8 cellular contexts compared by ENCODE assay signal in genomic region chr7:100345288-100345672, GRCh38. TPM values are rescaled to one million over a fixed set of nuclear protein-coding genes. Genes with fewer than 3 reads are reported as not detected.
DNase-seq lines count a peak whose midpoint lies in the region; ATAC-seq, FAIRE-seq and TF ChIP-seq lines count a peak whose summit lies in the region.
"Not testable (repeated sequence)": the region's sequence is repeated elsewhere in the genome, so short reads cannot be mapped to it uniquely, and the experiment has no call there.

No MANE protein-coding gene starts in this region.

- not testable (repeated sequence) for H3K23ac ChIP-seq in H1 (ENCODE audit: insufficient read length)

- H3K4me1 Mint-ChIP-seq in stimulated activated effector memory CD8-positive, alpha-beta T cell treated with anti-CD3 and anti-CD28 coated beads, Interleukin-12 subunit alpha, Interleukin-12 subunit beta, amount 100 ng/mL, for 72 hours = peaks cover 35% of the 10 kb centered on the region

- not testable (repeated sequence) for H2BK5ac ChIP-seq in H1 (ENCODE audit: low read depth, low read length)

- not testable (repeated sequence) for H3K14ac ChIP-seq in H1 (ENCODE audit: insufficient read length)

- H4K5ac ChIP-seq in H1 (ENCODE audit: insufficient read length, low read depth, low read length) = not testable (repeated sequence)

- not testable (repeated sequence) for H3K9me2 ChIP-seq in PC-9 (ENCODE audit: insufficient read depth)

- WGBS in H1 (ENCODE audit: extremely low coverage in 1 of 2, insufficient coverage in 1 of 2, insufficient read length in 1 of 2, insufficient replicate concordance in 2 of 2, low coverage in 1 of 2, low lambda C conversion rate in 2 of 2, missing lambda C conversion rate in 1 of 2), 2 experiments = 15% methylated on average over 3 of the region's 5 CpGs; no CpG with 5 or more reads in 1 of the 2 experiments

- H3K4me2 ChIP-seq in PC-9; H1 (ENCODE audit: insufficient read depth in 1 of 2, low read depth in 2 of 2, low read length in 2 of 2): not testable (repeated sequence)

- DNase-seq in DMS79 (lab: John Stamatoyannopoulos, UW) (peak; percentile 1), PC-9 (peak in 1 of 2 experiments; percentile 84), H1 (ENCODE audit: low read depth in 1 of 2, low spot score in 2 of 2) (peak in 1 of 2 experiments; percentile 87), myocyte (ENCODE audit: low read depth) (peak; percentile 61)
- peak; percentile 65 for DNase-seq in activated CD8-positive, alpha-beta memory T cell treated with anti-CD3 and anti-CD28 coated beads, Interleukin-2, amount 50 U/mL, for 4 hours
- DNase-seq in stimulated activated effector memory CD8-positive, alpha-beta T cell treated with anti-CD3 and anti-CD28 coated beads, Interleukin-12 subunit alpha, Interleukin-12 subunit beta, amount 100 ng/mL, for 72 hours (ENCODE audit: low spot score in 2 of 2) = peak in 1 of 2 donors; percentile 80

- H3K4me1 ChIP-seq in PC-9 (replicated peaks; ENCODE audit: insufficient read depth) = peaks cover 37% of the 10 kb centered on the region
- not testable (repeated sequence) for H3K4me1 ChIP-seq in H1 (replicated peaks in 1 of 4; ENCODE audit: control insufficient read depth in 3 of 4, insufficient read depth in 4 of 4, low read length in 3 of 4)

- not testable (repeated sequence) for H4K8ac ChIP-seq in H1 (ENCODE audit: extremely low read depth, insufficient read depth, low read length)

- TF ChIP-seq POLR2A in H1 (IDR thresholded peaks at IDR 0.05; ENCODE audit: control extremely low read depth in 1 of 2, low read depth in 2 of 2, low read length in 2 of 2) = not testable (repeated sequence)

- POLR2A ChIA-PET in PC-9 (lab: Charles Lee; ENCODE audit: unreplicated experiment) = not testable (repeated sequence)
- POLR2A ChIA-PET in H1 (lab: Charles Lee; ENCODE audit: partially characterized antibody) = interaction anchor here (1.0 to 1.9 kb wide), 5 partner anchors 37 to 263 kb away, joined by 3 to 6 read pairs (median 3); partner anchors contain the start of gene MEPCE

- not testable (repeated sequence) for H3K9ac ChIP-seq in H1 (replicated peaks in 1 of 4; ENCODE audit: extremely low read depth in 1 of 4, low read depth in 3 of 4, low read length in 3 of 4)

- not testable (repeated sequence) for BruUV-seq in PC-9 (replicated peaks; lab: Mats Ljungman, UMichigan)

- H3K23me2 ChIP-seq in H1 (ENCODE audit: low read depth, low read length) = not testable (repeated sequence)

- H3K4ac ChIP-seq in H1 (replicated peaks; ENCODE audit: insufficient read length, low read depth, low read length) = not testable (repeated sequence)

- H3K18ac ChIP-seq in H1 (ENCODE audit: extremely low read depth, low read length) = not testable (repeated sequence)

- H2BK12ac ChIP-seq in H1 (ENCODE audit: low read depth, low read length) = not testable (repeated sequence)

- peaks cover 100% of the 10 kb centered on the region for H3K36me3 Mint-ChIP-seq in stimulated activated effector memory CD8-positive, alpha-beta T cell treated with anti-CD3 and anti-CD28 coated beads, Interleukin-12 subunit alpha, Interleukin-12 subunit beta, amount 100 ng/mL, for 72 hours

- not testable (repeated sequence) for H3K79me1 ChIP-seq in H1 (ENCODE audit: low read depth, low read length)

- not testable (repeated sequence) for H3K27ac ChIP-seq in PC-9; H1 (ENCODE audit: low read depth, low read length)

- ATAC-seq in GM21576 (IDR thresholded peaks at IDR 0.05; ENCODE audit: unreplicated experiment) = peak; percentile 27
- peak; percentile 64 for ATAC-seq in stimulated activated effector memory CD8-positive, alpha-beta T cell treated with anti-CD3 and anti-CD28 coated beads, Interleukin-12 subunit alpha, Interleukin-12 subunit beta, amount 100 ng/mL, for 72 hours

- CTCF ChIA-PET in PC-9 (lab: Charles Lee) = not testable (repeated sequence)
- CTCF ChIA-PET in H1 (lab: Charles Lee; ENCODE audit: partially characterized antibody) = interaction anchor here (0.6 to 3.6 kb wide), 13 partner anchors 8 to 212 kb away, joined by 3 to 27 read pairs (median 4); no protein-coding TSS in a partner anchor

- not testable (repeated sequence) for H3K56ac ChIP-seq in H1 (replicated peaks; ENCODE audit: insufficient read length, low read depth, low read length)

- not testable (repeated sequence) for H2BK120ac ChIP-seq in H1 (replicated peaks; ENCODE audit: low read depth, low read length)

- TF ChIP-seq CTCF in PC-9 (conservative IDR thresholded peaks at IDR 0.05) = peak; percentile 61
- peak; percentile 22 to 43 (median 35); a peak in 3 of 4 replicates for TF ChIP-seq CTCF in H1 (IDR thresholded peaks at IDR 0.05; ENCODE audit: control extremely low read depth in 1 of 3, insufficient read depth in 1 of 3, low read depth in 1 of 3, low read length in 3 of 3)

- peaks cover 39% of the 10 kb centered on the region for H3K36me3 ChIP-seq in PC-9 (ENCODE audit: low read depth)
- peaks cover 14 to 50% (median 38%) of the 10 kb centered on the region in 4 experiments for H3K36me3 ChIP-seq in H1 (ENCODE audit: control insufficient read depth in 2 of 4, insufficient read depth in 4 of 4, low read length in 3 of 4)

- H3K79me2 ChIP-seq in PC-9 (ENCODE audit: low read depth) = peaks cover 47% of the 10 kb centered on the region
- H3K79me2 ChIP-seq in H1 (ENCODE audit: control insufficient read depth in 1 of 2, insufficient read depth in 2 of 2, low read length in 2 of 2) = not testable (repeated sequence)

- TF ChIP-seq EP300 in Ishikawa (IDR thresholded peaks at IDR 0.05; ENCODE audit: borderline replicate concordance); H1 (IDR thresholded peaks at IDR 0.05; ENCODE audit: borderline replicate concordance in 1 of 2, low read depth in 2 of 2, low read length in 2 of 2): not testable (repeated sequence)

- not testable (repeated sequence) for H2AK5ac ChIP-seq in H1 (ENCODE audit: low read depth, low read length)

- not testable (repeated sequence) for H3K9me3 ChIP-seq in PC-9 (ENCODE audit: insufficient read depth, low read depth); H1 (ENCODE audit: insufficient read depth in 2 of 2, low read depth in 1 of 2, low read length in 1 of 2)

- H2AFZ ChIP-seq in PC-9; H1 (ENCODE audit: low read length): not testable (repeated sequence)

- TF ChIP-seq RAD21 in Ishikawa (IDR thresholded peaks at IDR 0.05; ENCODE audit: low read depth) (peak; percentile 50), H1 (IDR thresholded peaks at IDR 0.05 in 1 of 2, conservative IDR thresholded peaks at IDR 0.05 in 1 of 2; ENCODE audit: low read depth in 2 of 2, low read length in 2 of 2) (peak; percentile 23; a peak in 3 of 4 replicates)

- not testable (repeated sequence) for H3K4me3 ChIP-seq in PC-9; H1 (ENCODE audit: extremely low read depth in 1 of 4, insufficient read depth in 2 of 4, low read depth in 3 of 4, low read length in 4 of 4)

- H3K27me3 ChIP-seq in PC-9 (ENCODE audit: insufficient read depth, low read depth); H1 (replicated peaks in 1 of 4; ENCODE audit: control insufficient read depth in 3 of 4, extremely low read depth in 1 of 4, insufficient read depth in 3 of 4, low read length in 3 of 4): not testable (repeated sequence)

- H3K4me3 Mint-ChIP-seq in stimulated activated effector memory CD8-positive, alpha-beta T cell treated with anti-CD3 and anti-CD28 coated beads, Interleukin-12 subunit alpha, Interleukin-12 subunit beta, amount 100 ng/mL, for 72 hours = peak overlapping the region; percentile 71

- H4K20me1 ChIP-seq in PC-9 (ENCODE audit: insufficient read depth) = peaks cover 65% of the 10 kb centered on the region
- not testable (repeated sequence) for H4K20me1 ChIP-seq in H1 (replicated peaks in 1 of 2; ENCODE audit: control insufficient read depth in 1 of 2, insufficient read depth in 2 of 2, low read length in 2 of 2)

- H3F3A ChIP-seq in PC-9 (ENCODE audit: insufficient read depth, low read depth) = peaks cover 70% of the 10 kb centered on the region

- intact Hi-C loops in PC-9 (cut with micrococcal nuclease; ENCODE audit: unreplicated experiment) = not testable (repeated sequence)

- not testable (repeated sequence) for H2BK15ac ChIP-seq in H1 (ENCODE audit: low read length)

- H3K9me3 Mint-ChIP-seq in stimulated activated effector memory CD8-positive, alpha-beta T cell treated with anti-CD3 and anti-CD28 coated beads, Interleukin-12 subunit alpha, Interleukin-12 subunit beta, amount 100 ng/mL, for 72 hours = not testable (repeated sequence)

- peak overlapping the region; percentile 95 for H3K27ac Mint-ChIP-seq in stimulated activated effector memory CD8-positive, alpha-beta T cell treated with anti-CD3 and anti-CD28 coated beads, Interleukin-12 subunit alpha, Interleukin-12 subunit beta, amount 100 ng/mL, for 72 hours

- not testable (repeated sequence) for H4K91ac ChIP-seq in H1 (replicated peaks; ENCODE audit: insufficient read length, low read length)

- not testable (repeated sequence) for FAIRE-seq in H1 (lab: Jason Lieb, UNC)

- not testable (repeated sequence) for H2BK20ac ChIP-seq in H1 (ENCODE audit: low read length)

RNA-seq across cellular contexts. Expression of gene PILRB, which starts 12.6 kb away (rescaled TPM):
- total RNA-seq in PC-9 (2021) (119 and 121 TPM in 2 replicates), myocyte (10.7 and 11.0 TPM in 2 replicates)
- total RNA-seq in H1 (2021; fragmentation: NEBNext Ultra II Directional; extraction: Animal tissue kit (Norgen Biotek cat#: 25700)) = 32.2 and 34.4 TPM in 2 replicates
- 49.9 and 66.4 TPM in 2 replicates for polyA plus RNA-seq in H1 (2011; rRNA removed)
- 79.7 TPM for polyA plus RNA-seq in H1 (2011; cell fraction: cytosol; rRNA removed)
- 359 TPM for polyA plus RNA-seq in H1 (2011; cell fraction: nucleus; rRNA removed)
- 30.1 to 49.2 TPM (median 44.8 TPM) in 4 replicates for polyA plus RNA-seq in H1 (2012, experiment 1 of 2)
- 16.2 TPM for polyA plus RNA-seq in H1 (2012, experiment 2 of 2)
- polyA plus RNA-seq in H1 (2013, experiment 1 of 2) = 22.7 TPM
- polyA plus RNA-seq in H1 (2013, experiment 2 of 2) = 18.3 TPM
- polyA minus RNA-seq in H1 (2011; rRNA and poly(A)+ RNA removed) = 16.8 and 26.5 TPM in 2 replicates
- polyA minus RNA-seq in H1 (2011; cell fraction: cytosol; rRNA and poly(A)+ RNA removed) = 7.7 TPM
- polyA minus RNA-seq in H1 (2011; cell fraction: nucleus; rRNA and poly(A)+ RNA removed) = 50.2 TPM
- 17.3 TPM for polyA plus RNA-seq in myocyte (2012)

RNA-seq across cellular contexts. Expression of gene PILRA, which starts 28.0 kb away (rescaled TPM):
- total RNA-seq in PC-9 (2021) = 1.5 and 2.8 TPM in 2 replicates
- 7.3 and 7.6 TPM in 2 replicates for total RNA-seq in H1 (2021; fragmentation: NEBNext Ultra II Directional; extraction: Animal tissue kit (Norgen Biotek cat#: 25700))
- polyA plus RNA-seq in H1 (2011; rRNA removed) = 10.6 and 14.6 TPM in 2 replicates
- polyA plus RNA-seq in H1 (2011; cell fraction: cytosol; rRNA removed) = 10.5 TPM
- 28.5 TPM for polyA plus RNA-seq in H1 (2011; cell fraction: nucleus; rRNA removed)
- 4.3 to 10.2 TPM (median 6.3 TPM) in 4 replicates for polyA plus RNA-seq in H1 (2012, experiment 1 of 2)
- polyA plus RNA-seq in H1 (2012, experiment 2 of 2) = 1.2 TPM
- polyA plus RNA-seq in H1 (2013, experiment 1 of 2) = 4.1 TPM
- polyA plus RNA-seq in H1 (2013, experiment 2 of 2) = 3.1 TPM
- 1.5 and 3.7 TPM in 2 replicates for polyA minus RNA-seq in H1 (2011; rRNA and poly(A)+ RNA removed)
- polyA minus RNA-seq in H1 (2011; cell fraction: cytosol; rRNA and poly(A)+ RNA removed) = not detected
- polyA minus RNA-seq in H1 (2011; cell fraction: nucleus; rRNA and poly(A)+ RNA removed) = 8.8 TPM
- 0.51 TPM in 1 of 2 replicates, not detected in the other for total RNA-seq in myocyte
- 0.88 TPM for polyA plus RNA-seq in myocyte (2012)

RNA-seq across cellular contexts. Expression of gene SPDYE3, which starts 37.8 kb away (rescaled TPM):
- not detected in 2 replicates for total RNA-seq in PC-9 (2021)
- total RNA-seq in H1 (2021; fragmentation: NEBNext Ultra II Directional; extraction: Animal tissue kit (Norgen Biotek cat#: 25700)) = not detected in 2 replicates
- polyA plus RNA-seq in H1 (2011; rRNA removed) = not detected in 2 replicates
- not detected for polyA plus RNA-seq in H1 (2011; cell fraction: cytosol; rRNA removed)
- polyA plus RNA-seq in H1 (2011; cell fraction: nucleus; rRNA removed) = not detected
- polyA plus RNA-seq in H1 (2012, experiment 1 of 2) = 2.3 to 3.4 TPM (median 2.5 TPM) in 4 replicates
- 1.9 TPM for polyA plus RNA-seq in H1 (2012, experiment 2 of 2)
- polyA plus RNA-seq in H1 (2013, experiment 1 of 2) = not detected
- not detected for polyA plus RNA-seq in H1 (2013, experiment 2 of 2)
- polyA minus RNA-seq in H1 (2011; rRNA and poly(A)+ RNA removed) = not detected in 2 replicates
- polyA minus RNA-seq in H1 (2011; cell fraction: cytosol; rRNA and poly(A)+ RNA removed) = not detected
- polyA minus RNA-seq in H1 (2011; cell fraction: nucleus; rRNA and poly(A)+ RNA removed) = not detected
- total RNA-seq in myocyte = not detected in 2 replicates
- 5.0 TPM for polyA plus RNA-seq in myocyte (2012)
